Comparison of ENCODE assay signal across 1 cellular context in the genomic region with DNA sequence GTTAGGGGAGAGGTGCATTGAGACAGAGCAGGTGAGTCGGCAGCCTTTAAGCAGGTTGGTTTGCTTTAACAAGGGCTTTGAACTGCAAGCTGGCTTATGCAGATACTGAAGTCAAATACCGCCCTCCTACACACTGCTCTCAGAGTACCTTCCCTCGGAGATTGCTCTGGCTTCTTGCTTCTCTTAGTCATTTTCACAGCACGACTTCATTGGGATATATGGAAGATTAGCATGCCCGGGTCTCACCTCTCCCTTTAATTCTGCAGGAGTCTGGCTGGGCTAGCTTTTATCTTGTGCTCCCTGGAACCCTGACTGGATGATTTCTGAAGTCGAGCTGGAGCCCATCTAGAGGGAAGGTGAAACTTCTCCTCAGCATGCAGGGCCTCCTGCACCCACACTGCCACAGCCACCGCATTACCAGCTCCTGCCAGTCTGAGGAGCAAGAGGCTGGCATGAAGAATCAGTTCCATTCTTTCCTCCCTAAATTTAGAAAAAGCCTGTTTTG.
TF ChIP-seq lines count a peak whose summit lies in the region.

No MANE protein-coding gene starts in this region.

TF ChIP-seq in Ishikawa, 13 proteins besides CTCF, POLR2A, EP300 and RAD21 (continued from another document):
- TF ChIP-seq REST (IDR thresholded peaks at IDR 0.05; ENCODE audit: low read depth) (no peak), NFIC (IDR thresholded peaks at IDR 0.05) (no peak), CEBPB (IDR thresholded peaks at IDR 0.05) (no peak), ZBTB7A (IDR thresholded peaks at IDR 0.05; ENCODE audit: low read depth) (no peak), TEAD4 (IDR thresholded peaks at IDR 0.05) (no peak)
- TF ChIP-seq, protein P1, sequence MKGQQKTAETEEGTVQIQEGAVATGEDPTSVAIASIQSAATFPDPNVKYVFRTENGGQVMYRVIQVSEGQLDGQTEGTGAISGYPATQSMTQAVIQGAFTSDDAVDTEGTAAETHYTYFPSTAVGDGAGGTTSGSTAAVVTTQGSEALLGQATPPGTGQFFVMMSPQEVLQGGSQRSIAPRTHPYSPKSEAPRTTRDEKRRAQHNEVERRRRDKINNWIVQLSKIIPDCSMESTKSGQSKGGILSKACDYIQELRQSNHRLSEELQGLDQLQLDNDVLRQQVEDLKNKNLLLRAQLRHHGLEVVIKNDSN (IDR thresholded peaks at IDR 0.05) = no peak
